In the genomic region with DNA sequence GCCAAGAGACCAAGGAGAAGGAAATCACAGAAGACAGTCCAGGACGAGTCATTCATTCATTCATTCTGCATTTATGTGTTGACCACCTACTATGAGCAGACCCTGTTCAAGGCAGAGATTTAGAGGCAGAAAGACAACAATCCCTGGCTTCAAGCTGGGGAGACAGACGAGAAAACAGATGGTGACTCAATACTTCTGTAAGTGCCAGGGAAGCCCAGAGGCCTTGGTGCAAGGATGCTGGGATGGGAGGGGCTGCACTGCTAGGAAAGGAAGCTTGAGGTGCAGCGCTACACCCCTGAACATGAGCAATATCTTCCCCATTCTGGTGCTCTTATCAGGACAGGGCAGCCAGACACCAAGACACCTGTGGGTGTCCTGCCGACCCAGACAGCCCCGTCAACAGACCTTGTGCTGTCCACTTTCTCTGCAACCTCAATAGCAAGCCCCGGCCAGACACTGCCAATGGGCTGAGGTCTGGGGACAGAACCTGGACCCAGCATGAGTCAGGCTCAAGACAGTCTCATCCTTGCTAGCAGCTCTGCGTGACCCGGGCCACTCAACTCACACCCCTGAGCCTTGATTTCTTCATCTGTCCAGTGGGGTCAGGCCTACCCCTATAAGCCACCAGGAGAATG, we compare ENCODE assay signal across 1 cellular context.
TF ChIP-seq lines count a peak whose summit lies in the region.

No MANE protein-coding gene starts in this region.

TF ChIP-seq in GM23338, 12 proteins besides CTCF, POLR2A, EP300 and RAD21 (continued from another document):
- TF ChIP-seq REST (IDR thresholded peaks at IDR 0.05; ENCODE audit: unreplicated experiment) (no peak), JUNB (IDR thresholded peaks at IDR 0.05; ENCODE audit: unreplicated experiment) (no peak), ZNF114 (CRISPR knock-in tag; IDR thresholded peaks at IDR 0.05) (no peak)
